In genomic region chrX:139120760-139121159, GRCh38 we compare ENCODE assay signal across 26 cellular contexts.
DNase-seq lines count a peak whose midpoint lies in the region; ATAC-seq and TF ChIP-seq lines count a peak whose summit lies in the region.
"Had no signal": no experiment of that assay in that cellular context is flagged by ENCODE, and none has a peak within 500 bp of the region (broad histone marks: within the 10 kb centered on the region; RNA-seq: fewer than 3 reads in every experiment).

No MANE protein-coding gene starts in this region.

- no peak overlapping the region for H3K4me3 ChIP-seq in astrocyte of the spinal cord (ENCODE audit: low read depth, low read length)
- H3K4me3 ChIP-seq: BLaER1, colonic mucosa, right atrium auricular region had no signal

- no peak overlapping the region for H3K27ac Mint-ChIP-seq in HFFc6
- H3K27ac Mint-ChIP-seq in activated T-helper 17 cell treated with anti-CD3 and anti-CD28 coated beads, Interleukin-2, amount 50 U/mL, for 72 hours = no peak overlapping the region
- H3K27ac Mint-ChIP-seq: mesothelial cell of epicardium, natural killer cell had no signal

- in situ Hi-C loops in astrocyte of the spinal cord (cut with HindIII; ENCODE audit: low sequenced_read_pairs) = no loop called here

- TF ChIP-seq CTCF in astrocyte of the spinal cord (IDR thresholded peaks at IDR 0.05; ENCODE audit: low read depth, low read length) = no peak
- no peak for TF ChIP-seq CTCF in HFFc6 (IDR thresholded peaks at IDR 0.05)

- H3K4me3 Mint-ChIP-seq in HFFc6 = no peak overlapping the region
- H3K4me3 Mint-ChIP-seq in activated T-helper 17 cell treated with anti-CD3 and anti-CD28 coated beads, Interleukin-2, amount 50 U/mL, for 72 hours = no peak overlapping the region
- H3K4me3 Mint-ChIP-seq: mesothelial cell of epicardium, natural killer cell had no signal

- H3K27me3 Mint-ChIP-seq in HFFc6 (ENCODE audit: insufficient read depth) = no peaks in the 10 kb centered on the region; the same call in 1 of the 2 replicates
- no peaks in the 10 kb centered on the region for H3K27me3 Mint-ChIP-seq in activated T-helper 17 cell treated with anti-CD3 and anti-CD28 coated beads, Interleukin-2, amount 50 U/mL, for 72 hours

- DNase-seq in DMS53 (lab: John Stamatoyannopoulos, UW) (peak; percentile 9), DMS53 treated with DMSO at 0.1 percent for 48 hours (lab: John Stamatoyannopoulos, UW; ENCODE audit: unreplicated experiment) (no peak), NCI-H69 (lab: John Stamatoyannopoulos, UW) (peak; percentile 17), astrocyte of the spinal cord (ENCODE audit: low read depth, low spot score) (peak; percentile 6), HFFc6 (no peak)
- DNase-seq: 8988T; activated CD4-positive, alpha-beta T cell treated with anti-CD3 and anti-CD28 coated beads, Interleukin-2, amount 50 U/mL, for 48 hours; activated CD4-positive, CD25-positive, alpha-beta regulatory T cell; activated CD8-positive, alpha-beta memory T cell treated with anti-CD3 and anti-CD28 coated beads, Interleukin-2, amount 50 U/mL, for 48 hours; brain microvascular endothelial cell; colonic mucosa; COR-L47; natural killer cell; NCI-H1048; NCI-H187 treated with DMSO at 0.1 percent for 48 hours; NCI-H226; stimulated activated CD4-positive, alpha-beta T cell treated with anti-CD3 and anti-CD28 coated beads, Interleukin-4, amount 100 ng/mL, for 24 hours; stimulated activated naive CD8-positive, alpha-beta T cell treated with anti-CD3 and anti-CD28 coated beads, Interleukin-15, Interleukin-2, amounts not matched to agents 100 U/mL and 50 U/mL, for 24 hours; T-helper 9 cell had no signal

- no peaks in the 10 kb centered on the region for H3K4me1 Mint-ChIP-seq in HFFc6 (ENCODE audit: low read depth)
- no peaks in the 10 kb centered on the region for H3K4me1 Mint-ChIP-seq in activated T-helper 17 cell treated with anti-CD3 and anti-CD28 coated beads, Interleukin-2, amount 50 U/mL, for 72 hours
- H3K4me1 Mint-ChIP-seq: mesothelial cell of epicardium, natural killer cell had no signal

- ATAC-seq in HG03571 (IDR thresholded peaks at IDR 0.05; ENCODE audit: unreplicated experiment) (no peak), GM18519 (IDR thresholded peaks at IDR 0.05; ENCODE audit: low FRiP score, unreplicated experiment) (no peak)
- no peak for ATAC-seq in activated T-helper 17 cell treated with anti-CD3 and anti-CD28 coated beads, Interleukin-2, amount 50 U/mL, for 72 hours (replicated peaks)
- ATAC-seq: natural killer cell; SK-N-SH treated with all-trans-retinoic acid at 6 μM for 48 hours; stimulated activated naive CD8-positive, alpha-beta T cell treated with anti-CD3 and anti-CD28 coated beads, Interleukin-15, Interleukin-2, amounts not matched to agents 100 U/mL and 50 U/mL, for 24 hours had no signal

- H3K36me3 Mint-ChIP-seq in HFFc6 (ENCODE audit: low read depth) = no peaks in the 10 kb centered on the region
- H3K36me3 Mint-ChIP-seq in activated T-helper 17 cell treated with anti-CD3 and anti-CD28 coated beads, Interleukin-2, amount 50 U/mL, for 72 hours (ENCODE audit: low read depth) = no peaks in the 10 kb centered on the region
- H3K36me3 Mint-ChIP-seq: mesothelial cell of epicardium, natural killer cell had no signal

- peaks cover 11% of the 10 kb centered on the region for H3K9me3 Mint-ChIP-seq in HFFc6
- peaks cover 3% of the 10 kb centered on the region for H3K9me3 Mint-ChIP-seq in activated T-helper 17 cell treated with anti-CD3 and anti-CD28 coated beads, Interleukin-2, amount 50 U/mL, for 72 hours
- H3K9me3 Mint-ChIP-seq: mesothelial cell of epicardium, natural killer cell had no signal

Comparison
In these comparisons a context has a peak if more than half of its experiments do, and no peak if none do; other contexts are left out.
1. DNase-seq: peak in DMS53 (single experiment), NCI-H69 (single experiment) and astrocyte of the spinal cord (single experiment); none in DMS53 treated with DMSO at 0.1 percent for 48 hours (single experiment) and HFFc6 (single experiment).